8 cellular contexts compared by ENCODE assay signal in the genomic region with DNA sequence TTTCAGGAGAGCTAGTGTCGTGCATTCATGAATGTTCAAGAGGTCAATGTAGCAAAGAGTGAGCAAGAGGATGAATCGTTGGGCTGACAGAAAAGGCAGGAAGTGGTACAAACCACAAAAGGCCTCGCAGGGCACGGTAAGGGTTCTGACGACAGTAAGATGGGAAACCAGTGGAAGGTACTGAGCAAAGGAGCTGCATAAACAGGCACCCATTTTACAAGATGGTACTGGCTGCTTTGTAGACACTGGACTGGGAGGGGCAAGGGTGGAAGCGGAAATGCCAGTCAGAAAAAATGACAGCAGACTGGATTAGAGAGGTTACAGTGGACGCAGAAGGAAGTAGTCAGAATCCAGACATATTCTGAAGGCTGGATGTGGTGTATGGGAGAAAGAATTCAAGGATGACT.
DNase-seq lines count a peak whose midpoint lies in the region; ATAC-seq and TF ChIP-seq lines count a peak whose summit lies in the region.

No MANE protein-coding gene starts in this region.

- in situ Hi-C loops in astrocyte of the cerebellum (cut with HindIII; ENCODE audit: low sequenced_read_pairs), result no loop called here

- H3K27ac ChIP-seq in CD8-positive, alpha-beta T cell (ENCODE audit: low read depth, low read length), result peak overlapping the region; percentile 2
- no peak overlapping the region for H3K27ac ChIP-seq in ovary

- no peak overlapping the region for H3K4me3 ChIP-seq in CD8-positive, alpha-beta T cell (ENCODE audit: low read depth, low read length)
- H3K4me3 ChIP-seq in astrocyte of the cerebellum (ENCODE audit: low read depth, low read length), result no peak overlapping the region
- H3K4me3 ChIP-seq in ovary, result no peak overlapping the region

- DNase-seq in CD8-positive, alpha-beta T cell, result peak; percentile 10 to 72 (median 47)
- DNase-seq in T-cell, result peak; percentile 8 to 80 (median 41)
- DNase-seq in astrocyte of the cerebellum (ENCODE audit: low read depth), result peak; percentile 68
- DNase-seq in neural crest cell (ENCODE audit: low read depth, low spot score), result peak; percentile 7
- no peak for DNase-seq in ovary
- no peak for DNase-seq in cerebellum (ENCODE audit: low spot score)

- WGBS in ovary, 3 donors, result 74 to 84% (median 81%) methylated on average over 7 of the region's 7 CpGs

- peaks cover 26% of the 10 kb centered on the region for H3K4me1 Mint-ChIP-seq in CD8-positive, alpha-beta T cell (ENCODE audit: low read depth)
- peaks cover 26 to 48% (median 27%) of the 10 kb centered on the region in 3 donors for H3K4me1 Mint-ChIP-seq in T-cell
- peaks cover 20% of the 10 kb centered on the region for H3K4me1 Mint-ChIP-seq in neural crest cell

- no peaks in the 10 kb centered on the region for H3K27me3 ChIP-seq in CD8-positive, alpha-beta T cell (ENCODE audit: insufficient read depth, low read length)
- H3K27me3 ChIP-seq in ovary, result no peaks in the 10 kb centered on the region

- no peak for TF ChIP-seq POLR2A in ovary (IDR thresholded peaks at IDR 0.05)

- no peaks in the 10 kb centered on the region for H3K36me3 ChIP-seq in CD8-positive, alpha-beta T cell (ENCODE audit: insufficient read depth, low read length)
- H3K36me3 ChIP-seq in ovary, result no peaks in the 10 kb centered on the region

- TF ChIP-seq EP300 in ovary (IDR thresholded peaks at IDR 0.05), result no peak

- POLR2A ChIA-PET in CD8-positive, alpha-beta T cell (lab: Charles Lee), result interaction anchor here (0.8 to 1.4 kb wide), 4 partner anchors 11 to 145 kb away, joined by 3 to 4 read pairs (median 4); no protein-coding TSS in a partner anchor
- POLR2A ChIA-PET in T-cell (lab: Charles Lee), result interaction anchor here in 1 of 2 donors (0.6 to 1.3 kb wide), 2 partner anchors 10 to 87 kb away, joined by 4 to 6 read pairs; no protein-coding TSS in a partner anchor

- peak overlapping the region; percentile 88 for H3K27ac Mint-ChIP-seq in CD8-positive, alpha-beta T cell
- H3K27ac Mint-ChIP-seq in T-cell, result peak overlapping the region; percentile 82 to 87
- peak overlapping the region; percentile 62 for H3K27ac Mint-ChIP-seq in neural crest cell (ENCODE audit: unreplicated experiment)

- intact Hi-C loops in CD8-positive, alpha-beta T cell (cut with DNase I, micrococcal nuclease), result loop anchor here in 1 of 2 experiments (2.0 kb wide), 2 partner anchors 147 to 175 kb away; a partner anchor contains a TSS
- intact Hi-C loops in ovary (cut with DNase I), result no loop called here

- peaks cover 23% of the 10 kb centered on the region for H3K4me1 ChIP-seq in CD8-positive, alpha-beta T cell (ENCODE audit: insufficient read depth, low read length)
- no peaks in the 10 kb centered on the region for H3K4me1 ChIP-seq in ovary (ENCODE audit: insufficient read depth)

- peak overlapping the region; percentile 42 for H3K4me3 Mint-ChIP-seq in CD8-positive, alpha-beta T cell
- peak overlapping the region in 2 of 3 donors; percentile 45 to 69 for H3K4me3 Mint-ChIP-seq in T-cell
- H3K4me3 Mint-ChIP-seq in neural crest cell, result peak overlapping the region; percentile 10

- peak; percentile 95 for ATAC-seq in CD8-positive, alpha-beta T cell
- ATAC-seq in GM19468 (IDR thresholded peaks at IDR 0.05; ENCODE audit: extremely low read depth, unreplicated experiment), result peak; percentile 94
- ATAC-seq in HG03565 (IDR thresholded peaks at IDR 0.05; ENCODE audit: unreplicated experiment), result peak; percentile 96
- peak; percentile 95 to 98 (median 96) for ATAC-seq in T-cell (replicated peaks in 1 of 4)

- no peak for TF ChIP-seq CTCF in CD8-positive, alpha-beta T cell (IDR thresholded peaks at IDR 0.05)
- TF ChIP-seq CTCF in astrocyte of the cerebellum (IDR thresholded peaks at IDR 0.05; ENCODE audit: low read depth, low read length, missing control alignments) (no peak), neural crest cell (conservative IDR thresholded peaks at IDR 0.05) (no peak), ovary (IDR thresholded peaks at IDR 0.05) (no peak)

- H3K9me3 Mint-ChIP-seq in CD8-positive, alpha-beta T cell, result no peaks in the 10 kb centered on the region
- H3K9me3 Mint-ChIP-seq in T-cell (peaks cover 0 to 3% (median 0%) of the 10 kb centered on the region in 3 donors), neural crest cell (no peaks in the 10 kb centered on the region)

- no peaks in the 10 kb centered on the region for H3K27me3 Mint-ChIP-seq in CD8-positive, alpha-beta T cell (ENCODE audit: low read depth)
- peaks cover 0 to 1% of the 10 kb centered on the region in 2 donors for H3K27me3 Mint-ChIP-seq in T-cell
- H3K27me3 Mint-ChIP-seq in neural crest cell (ENCODE audit: low read depth), result no peaks in the 10 kb centered on the region

- CTCF ChIA-PET in CD8-positive, alpha-beta T cell (lab: Charles Lee), result interaction anchor here (0.6 to 0.7 kb wide), 3 partner anchors 34 to 1098 kb away, joined by 3 read pairs; no protein-coding TSS in a partner anchor
- CTCF ChIA-PET in T-cell (lab: Charles Lee), result interaction anchor here in 1 of 2 donors (1.1 to 1.5 kb wide), 3 partner anchors 11 to 96 kb away, joined by 4 to 5 read pairs (median 4); no protein-coding TSS in a partner anchor

- no peaks in the 10 kb centered on the region for H3K36me3 Mint-ChIP-seq in CD8-positive, alpha-beta T cell
- no peaks in the 10 kb centered on the region for H3K36me3 Mint-ChIP-seq in T-cell
- no peaks in the 10 kb centered on the region for H3K36me3 Mint-ChIP-seq in neural crest cell (ENCODE audit: low read depth)

- H3K9me3 ChIP-seq in CD8-positive, alpha-beta T cell (ENCODE audit: low read length), result no peaks in the 10 kb centered on the region
- H3K9me3 ChIP-seq in ovary, result no peaks in the 10 kb centered on the region

Comparison
In these comparisons a context has a peak if more than half of its experiments do, and no peak if none do; other contexts are left out.
1. DNase-seq: peak in CD8-positive, alpha-beta T cell (7 of 7), T-cell (34 of 34), astrocyte of the cerebellum (single experiment) and neural crest cell (single experiment); none in ovary (0 of 5) and cerebellum (single experiment).
2. Peak in every context shown above with its lines, with median percentiles within 50 percentile points of each other: ATAC-seq, H3K27ac Mint-ChIP-seq and H3K4me3 Mint-ChIP-seq.